In the genomic region with DNA sequence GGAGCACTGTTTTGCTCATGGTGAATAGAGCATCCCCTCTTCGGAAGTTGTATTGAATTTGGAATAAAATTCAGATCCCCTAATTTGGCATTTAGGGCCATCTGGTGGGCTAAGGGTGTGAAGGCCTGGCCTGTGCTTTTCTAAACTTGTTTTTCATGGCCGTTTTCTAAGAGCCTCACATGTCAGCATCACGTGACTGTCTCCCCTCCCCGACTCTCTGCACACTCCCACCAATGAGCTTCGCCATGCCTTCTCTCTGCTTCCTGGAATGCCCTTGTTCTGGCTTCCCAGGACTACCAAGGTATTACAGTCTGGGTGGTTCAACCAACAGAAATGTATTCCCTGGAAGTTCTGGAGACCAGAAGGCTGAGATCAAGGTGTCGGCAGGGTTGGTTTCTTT, we compare ENCODE assay signal across 27 cellular contexts.
"Had no signal": no experiment of that assay in that cellular context is flagged by ENCODE, and none has a peak within 500 bp of the region (broad histone marks: within the 10 kb centered on the region; RNA-seq: fewer than 3 reads in every experiment).

No MANE protein-coding gene starts in this region.

- H3K9me3 Mint-ChIP-seq: T-helper 1 cell treated with Interleukin-12 subunit alpha and Interleukin-12 subunit beta and Interleukin-4 antibody, amounts not matched to agents 30 μg/mL and 1 μg/mL, for 36 hours had no signal

- H3K36me3 Mint-ChIP-seq: activated CD8-positive, alpha-beta memory T cell treated with anti-CD3 and anti-CD28 coated beads, Interleukin-2, amount 10 ng/mL, durations not matched to agents 7 days and 5 days had no signal

- H3K4me1 ChIP-seq: Peyer's patch, SJCRH30 had no signal

- H3K27ac Mint-ChIP-seq: activated B cell treated with CpG ODN at 0.5 μM for 24 hours; activated CD4-positive, alpha-beta T cell treated with anti-CD3 and anti-CD28 coated beads, Interleukin-2, amount 10 ng/mL, durations not matched to agents 24 days and 14 days; activated CD8-positive, alpha-beta memory T cell treated with anti-CD3 and anti-CD28 coated beads, Interleukin-2, amount 10 ng/mL, durations not matched to agents 7 days and 5 days; activated naive CD4-positive, alpha-beta T cell treated with anti-CD3 and anti-CD28 coated beads, Interleukin-2, amount 50 U/mL, for 24 hours; activated T-cell treated with anti-CD3 and anti-CD28 coated beads, Interleukin-2, amount 50 U/mL, for 24 hours; activated T-helper 1 cell treated with anti-CD3 and anti-CD28 coated beads, Interleukin-12 subunit alpha, Interleukin-12 subunit beta, Interleukin-2, Interleukin-4 antibody, amounts not matched to agents 30 ng/mL and 10 ng/mL and 1 ng/mL, durations not matched to agents 14 hours and 24 hours and 36 hours; T-helper 1 cell treated with Interleukin-12 subunit alpha and Interleukin-12 subunit beta and Interleukin-4 antibody, amounts not matched to agents 30 μg/mL and 1 μg/mL, for 36 hours had no signal

- H3K9me3 ChIP-seq: Peyer's patch, SJCRH30 had no signal

- H3K4me2 ChIP-seq: KMS-11 had no signal

- H3K27ac ChIP-seq: KMS-11, Peyer's patch, RWPE1, SJCRH30 had no signal

- DNase-seq: activated B cell treated with CpG ODN at 0.5 μM for 24 hours; activated CD4-positive, alpha-beta T cell treated with anti-CD3 and anti-CD28 coated beads for 1 hour; activated CD4-positive, alpha-beta T cell treated with anti-CD3 and anti-CD28 coated beads, Interleukin-2, amount 10 ng/mL, durations not matched to agents 24 days and 14 days; activated CD4-positive, alpha-beta T cell treated with anti-CD3 and anti-CD28 coated beads, Interleukin-2, amount 50 U/mL, for 48 hours; activated CD8-positive, alpha-beta memory T cell treated with anti-CD3 and anti-CD28 coated beads, Interleukin-2, amount 10 ng/mL, durations not matched to agents 7 days and 5 days; activated effector memory CD4-positive, alpha-beta T cell treated with Interleukin-2 at 50 U/mL for 16 hours; activated naive CD4-positive, alpha-beta T cell; activated T-cell treated with anti-CD3 and anti-CD28 coated beads, Interleukin-2, amount 50 U/mL, for 24 hours; aorta; central memory CD4-positive, alpha-beta T cell; MV-4-11; NCI-H1092 treated with DMSO at 0.1 percent for 48 hours; NCI-H1436; NCI-H1694 treated with DMSO at 0.1 percent for 48 hours; NCI-H2029 treated with DMSO at 0.1 percent for 48 hours; NCI-H446; NCI-H524; Peyer's patch; Right ventricle myocardium superior; SJCRH30; SW 1271 had no signal

- H3K9ac ChIP-seq: KMS-11 had no signal

- H3K36me3 ChIP-seq: Peyer's patch, SJCRH30 had no signal

- H3K4me3 Mint-ChIP-seq: activated B cell treated with CpG ODN at 0.5 μM for 24 hours; activated CD4-positive, alpha-beta T cell treated with anti-CD3 and anti-CD28 coated beads, Interleukin-2, amount 10 ng/mL, durations not matched to agents 24 days and 14 days; activated CD8-positive, alpha-beta memory T cell treated with anti-CD3 and anti-CD28 coated beads, Interleukin-2, amount 10 ng/mL, durations not matched to agents 7 days and 5 days; activated naive CD4-positive, alpha-beta T cell treated with anti-CD3 and anti-CD28 coated beads, Interleukin-2, amount 50 U/mL, for 24 hours; activated T-cell treated with anti-CD3 and anti-CD28 coated beads, Interleukin-2, amount 50 U/mL, for 24 hours; activated T-helper 1 cell treated with anti-CD3 and anti-CD28 coated beads, Interleukin-12 subunit alpha, Interleukin-12 subunit beta, Interleukin-2, Interleukin-4 antibody, amounts not matched to agents 30 ng/mL and 10 ng/mL and 1 ng/mL, durations not matched to agents 14 hours and 24 hours and 36 hours; T-helper 1 cell treated with Interleukin-12 subunit alpha and Interleukin-12 subunit beta and Interleukin-4 antibody, amounts not matched to agents 30 μg/mL and 1 μg/mL, for 36 hours had no signal

- H3K4me1 Mint-ChIP-seq: activated B cell treated with CpG ODN at 0.5 μM for 24 hours; activated CD4-positive, alpha-beta T cell treated with anti-CD3 and anti-CD28 coated beads, Interleukin-2, amount 10 ng/mL, durations not matched to agents 24 days and 14 days; activated CD8-positive, alpha-beta memory T cell treated with anti-CD3 and anti-CD28 coated beads, Interleukin-2, amount 10 ng/mL, durations not matched to agents 7 days and 5 days; activated naive CD4-positive, alpha-beta T cell treated with anti-CD3 and anti-CD28 coated beads, Interleukin-2, amount 50 U/mL, for 24 hours had no signal

- ATAC-seq: activated CD8-positive, alpha-beta memory T cell treated with anti-CD3 and anti-CD28 coated beads, Interleukin-2, amount 10 ng/mL, durations not matched to agents 7 days and 5 days; SK-N-SH treated with all-trans-retinoic acid at 6 μM for 48 hours had no signal

- H3K27me3 ChIP-seq: Peyer's patch had no signal

- H3K4me3 ChIP-seq: Peyer's patch, SJCRH30 had no signal
